12 cellular contexts compared by ENCODE assay signal in genomic region chr17:7158454-7158853, GRCh38. TPM values are rescaled to one million over a fixed set of nuclear protein-coding genes. Genes with fewer than 3 reads are reported as not detected.
"Had no signal": no experiment of that assay in that cellular context is flagged by ENCODE, and none has a peak within 500 bp of the region (broad histone marks: within the 10 kb centered on the region; RNA-seq: fewer than 3 reads in every experiment).

No MANE protein-coding gene starts in this region.

RNA-seq across cellular contexts. Expression of gene ASGR2, which starts 43.8 kb away (rescaled TPM):
- total RNA-seq: activated CD4-positive, alpha-beta memory T cell treated with anti-CD3 and anti-CD28 coated beads, Interleukin-2, amount 10 ng/mL, durations not matched to agents 7 days and 5 days; activated CD4-positive, alpha-beta T cell treated with anti-CD3 and anti-CD28 coated beads for 36 hours; activated CD4-positive, alpha-beta T cell treated with anti-CD3 and anti-CD28 coated beads, Interleukin-2, amount 10 ng/mL, durations not matched to agents 7 days and 5 days; activated CD8-positive, alpha-beta memory T cell treated with anti-CD3 and anti-CD28 coated beads, Interleukin-2, amount 10 ng/mL, durations not matched to agents 7 days and 5 days; activated CD8-positive, alpha-beta T cell treated with anti-CD3 and anti-CD28 coated beads, Interleukin-2, amount 10 ng/mL, durations not matched to agents 7 days and 5 days; activated naive CD8-positive, alpha-beta T cell treated with anti-CD3 and anti-CD28 coated beads, Interleukin-2, amount 10 ng/mL, durations not matched to agents 7 days and 5 days; activated T-helper 2 cell treated with anti-CD3 and anti-CD28 coated beads, Interferon-gamma antibody, Interleukin-2, Interleukin-4, amounts not matched to agents 10 μg/mL and 5 μg/mL and 100 μg/mL, durations not matched to agents 14 hours and 24 hours and 36 hours; ascending aorta; bronchial epithelial cell; cardiac muscle cell; chondrocyte; T-helper 2 cell treated with Interferon-gamma antibody and Interleukin-4, amounts not matched to agents 100 ng/mL and 5 ng/mL, for 36 hours had no signal
